Comparison of ENCODE assay signal across 1 cellular context in the genomic region with DNA sequence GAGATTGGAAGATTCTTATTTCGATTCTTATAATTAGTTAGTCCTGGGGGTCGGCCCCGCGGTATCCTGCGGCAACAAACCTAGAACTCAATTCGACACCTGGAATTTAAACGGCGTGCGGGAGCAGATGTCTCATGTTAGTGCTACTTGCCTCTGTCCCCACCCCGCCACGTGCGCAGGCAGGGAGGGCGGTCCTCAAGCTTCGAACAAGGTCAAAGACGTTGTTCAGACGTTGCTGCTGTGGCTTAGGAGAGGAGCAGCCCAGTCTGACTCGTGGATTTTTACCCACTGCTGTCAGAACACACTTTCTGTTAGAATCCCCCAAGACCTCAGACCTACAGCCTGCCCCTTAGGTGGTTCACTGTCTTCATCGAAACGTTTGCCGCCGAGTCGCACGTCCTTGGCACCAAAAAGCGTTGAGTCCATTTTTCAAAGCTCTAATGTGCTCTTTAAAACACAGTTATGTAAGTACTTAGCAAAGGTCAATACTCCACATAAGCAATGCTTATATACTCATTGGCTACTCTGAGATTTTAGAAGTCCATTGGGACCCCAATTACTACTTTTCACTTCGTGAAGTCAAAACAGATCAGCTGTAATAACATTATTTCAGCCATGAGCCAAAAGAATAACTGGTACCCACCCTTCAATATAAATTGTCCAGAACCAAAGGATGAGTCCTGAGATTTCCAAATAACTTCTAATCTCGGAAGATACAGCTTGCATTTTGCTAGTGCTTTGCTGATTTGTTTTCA.
TF ChIP-seq lines count a peak whose summit lies in the region.

No MANE protein-coding gene starts in this region.

TF ChIP-seq in K562, 482 proteins besides CTCF, POLR2A, EP300 and RAD21 (continued from another document and continues in another):
- 0 out of 2 replicates have a peak, but pooled peaks have one; percentile 69 for TF ChIP-seq MIER1 (IDR thresholded peaks at IDR 0.05; ENCODE audit: low read depth)
- TF ChIP-seq, protein P1, sequence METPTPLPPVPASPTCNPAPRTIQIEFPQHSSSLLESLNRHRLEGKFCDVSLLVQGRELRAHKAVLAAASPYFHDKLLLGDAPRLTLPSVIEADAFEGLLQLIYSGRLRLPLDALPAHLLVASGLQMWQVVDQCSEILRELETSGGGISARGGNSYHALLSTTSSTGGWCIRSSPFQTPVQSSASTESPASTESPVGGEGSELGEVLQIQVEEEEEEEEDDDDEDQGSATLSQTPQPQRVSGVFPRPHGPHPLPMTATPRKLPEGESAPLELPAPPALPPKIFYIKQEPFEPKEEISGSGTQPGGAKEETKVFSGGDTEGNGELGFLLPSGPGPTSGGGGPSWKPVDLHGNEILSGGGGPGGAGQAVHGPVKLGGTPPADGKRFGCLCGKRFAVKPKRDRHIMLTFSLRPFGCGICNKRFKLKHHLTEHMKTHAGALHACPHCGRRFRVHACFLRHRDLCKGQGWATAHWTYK (CRISPR knock-in tag; IDR thresholded peaks at IDR 0.05): peak; percentile 87
- peak; percentile 38; the same call in 1 of the 2 replicates for TF ChIP-seq ZNF668 (CRISPR knock-in tag; IDR thresholded peaks at IDR 0.05)
- no peak for TF ChIP-seq ZNF57 (CRISPR knock-in tag; IDR thresholded peaks at IDR 0.05)
- TF ChIP-seq ASH1L (IDR thresholded peaks at IDR 0.05; ENCODE audit: borderline replicate concordance, low read depth, partially characterized antibody): no peak
- TF ChIP-seq, protein P2, sequence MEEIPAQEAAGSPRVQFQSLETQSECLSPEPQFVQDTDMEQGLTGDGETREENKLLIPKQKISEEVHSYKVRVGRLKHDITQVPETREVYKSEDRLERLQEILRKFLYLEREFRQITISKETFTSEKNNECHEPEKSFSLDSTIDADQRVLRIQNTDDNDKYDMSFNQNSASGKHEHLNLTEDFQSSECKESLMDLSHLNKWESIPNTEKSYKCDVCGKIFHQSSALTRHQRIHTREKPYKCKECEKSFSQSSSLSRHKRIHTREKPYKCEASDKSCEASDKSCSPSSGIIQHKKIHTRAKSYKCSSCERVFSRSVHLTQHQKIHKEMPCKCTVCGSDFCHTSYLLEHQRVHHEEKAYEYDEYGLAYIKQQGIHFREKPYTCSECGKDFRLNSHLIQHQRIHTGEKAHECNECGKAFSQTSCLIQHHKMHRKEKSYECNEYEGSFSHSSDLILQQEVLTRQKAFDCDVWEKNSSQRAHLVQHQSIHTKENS (CRISPR knock-in tag; IDR thresholded peaks at IDR 0.05): no peak
- TF ChIP-seq, protein P3, sequence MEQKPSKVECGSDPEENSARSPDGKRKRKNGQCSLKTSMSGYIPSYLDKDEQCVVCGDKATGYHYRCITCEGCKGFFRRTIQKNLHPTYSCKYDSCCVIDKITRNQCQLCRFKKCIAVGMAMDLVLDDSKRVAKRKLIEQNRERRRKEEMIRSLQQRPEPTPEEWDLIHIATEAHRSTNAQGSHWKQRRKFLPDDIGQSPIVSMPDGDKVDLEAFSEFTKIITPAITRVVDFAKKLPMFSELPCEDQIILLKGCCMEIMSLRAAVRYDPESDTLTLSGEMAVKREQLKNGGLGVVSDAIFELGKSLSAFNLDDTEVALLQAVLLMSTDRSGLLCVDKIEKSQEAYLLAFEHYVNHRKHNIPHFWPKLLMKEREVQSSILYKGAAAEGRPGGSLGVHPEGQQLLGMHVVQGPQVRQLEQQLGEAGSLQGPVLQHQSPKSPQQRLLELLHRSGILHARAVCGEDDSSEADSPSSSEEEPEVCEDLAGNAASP (IDR thresholded peaks at IDR 0.05): no peak
- TF ChIP-seq KLF6 (CRISPR knock-in tag; IDR thresholded peaks at IDR 0.05; ENCODE audit: borderline replicate concordance): peak; percentile 50
- TF ChIP-seq THRAP3 (IDR thresholded peaks at IDR 0.05; ENCODE audit: borderline replicate concordance): peak; percentile 97
- peak; percentile 88; the same call in 1 of the 2 replicates for TF ChIP-seq KLF13 (tag; IDR thresholded peaks at IDR 0.05; ENCODE audit: borderline replicate concordance, low read depth)
- TF ChIP-seq PHB2 (IDR thresholded peaks at IDR 0.05; ENCODE audit: low read depth): no peak
- no peak for TF ChIP-seq CCNT2 (IDR thresholded peaks at IDR 0.05; ENCODE audit: borderline replicate concordance, extremely low read depth, insufficient read length, low read depth, low read length)
- TF ChIP-seq, protein P4, sequence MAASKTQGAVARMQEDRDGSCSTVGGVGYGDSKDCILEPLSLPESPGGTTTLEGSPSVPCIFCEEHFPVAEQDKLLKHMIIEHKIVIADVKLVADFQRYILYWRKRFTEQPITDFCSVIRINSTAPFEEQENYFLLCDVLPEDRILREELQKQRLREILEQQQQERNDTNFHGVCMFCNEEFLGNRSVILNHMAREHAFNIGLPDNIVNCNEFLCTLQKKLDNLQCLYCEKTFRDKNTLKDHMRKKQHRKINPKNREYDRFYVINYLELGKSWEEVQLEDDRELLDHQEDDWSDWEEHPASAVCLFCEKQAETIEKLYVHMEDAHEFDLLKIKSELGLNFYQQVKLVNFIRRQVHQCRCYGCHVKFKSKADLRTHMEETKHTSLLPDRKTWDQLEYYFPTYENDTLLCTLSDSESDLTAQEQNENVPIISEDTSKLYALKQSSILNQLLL (CRISPR knock-in tag; IDR thresholded peaks at IDR 0.05; ENCODE audit: borderline replicate concordance): no peak
- TF ChIP-seq, protein P5, sequence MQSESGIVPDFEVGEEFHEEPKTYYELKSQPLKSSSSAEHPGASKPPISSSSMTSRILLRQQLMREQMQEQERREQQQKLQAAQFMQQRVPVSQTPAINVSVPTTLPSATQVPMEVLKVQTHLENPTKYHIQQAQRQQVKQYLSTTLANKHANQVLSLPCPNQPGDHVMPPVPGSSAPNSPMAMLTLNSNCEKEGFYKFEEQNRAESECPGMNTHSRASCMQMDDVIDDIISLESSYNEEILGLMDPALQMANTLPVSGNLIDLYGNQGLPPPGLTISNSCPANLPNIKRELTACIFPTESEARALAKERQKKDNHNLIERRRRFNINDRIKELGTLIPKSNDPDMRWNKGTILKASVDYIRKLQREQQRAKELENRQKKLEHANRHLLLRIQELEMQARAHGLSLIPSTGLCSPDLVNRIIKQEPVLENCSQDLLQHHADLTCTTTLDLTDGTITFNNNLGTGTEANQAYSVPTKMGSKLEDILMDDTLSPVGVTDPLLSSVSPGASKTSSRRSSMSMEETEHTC (IDR thresholded peaks at IDR 0.05): no peak
- TF ChIP-seq MTF1 (CRISPR knock-in tag; IDR thresholded peaks at IDR 0.05; ENCODE audit: borderline replicate concordance): no peak
- TF ChIP-seq, protein P6, sequence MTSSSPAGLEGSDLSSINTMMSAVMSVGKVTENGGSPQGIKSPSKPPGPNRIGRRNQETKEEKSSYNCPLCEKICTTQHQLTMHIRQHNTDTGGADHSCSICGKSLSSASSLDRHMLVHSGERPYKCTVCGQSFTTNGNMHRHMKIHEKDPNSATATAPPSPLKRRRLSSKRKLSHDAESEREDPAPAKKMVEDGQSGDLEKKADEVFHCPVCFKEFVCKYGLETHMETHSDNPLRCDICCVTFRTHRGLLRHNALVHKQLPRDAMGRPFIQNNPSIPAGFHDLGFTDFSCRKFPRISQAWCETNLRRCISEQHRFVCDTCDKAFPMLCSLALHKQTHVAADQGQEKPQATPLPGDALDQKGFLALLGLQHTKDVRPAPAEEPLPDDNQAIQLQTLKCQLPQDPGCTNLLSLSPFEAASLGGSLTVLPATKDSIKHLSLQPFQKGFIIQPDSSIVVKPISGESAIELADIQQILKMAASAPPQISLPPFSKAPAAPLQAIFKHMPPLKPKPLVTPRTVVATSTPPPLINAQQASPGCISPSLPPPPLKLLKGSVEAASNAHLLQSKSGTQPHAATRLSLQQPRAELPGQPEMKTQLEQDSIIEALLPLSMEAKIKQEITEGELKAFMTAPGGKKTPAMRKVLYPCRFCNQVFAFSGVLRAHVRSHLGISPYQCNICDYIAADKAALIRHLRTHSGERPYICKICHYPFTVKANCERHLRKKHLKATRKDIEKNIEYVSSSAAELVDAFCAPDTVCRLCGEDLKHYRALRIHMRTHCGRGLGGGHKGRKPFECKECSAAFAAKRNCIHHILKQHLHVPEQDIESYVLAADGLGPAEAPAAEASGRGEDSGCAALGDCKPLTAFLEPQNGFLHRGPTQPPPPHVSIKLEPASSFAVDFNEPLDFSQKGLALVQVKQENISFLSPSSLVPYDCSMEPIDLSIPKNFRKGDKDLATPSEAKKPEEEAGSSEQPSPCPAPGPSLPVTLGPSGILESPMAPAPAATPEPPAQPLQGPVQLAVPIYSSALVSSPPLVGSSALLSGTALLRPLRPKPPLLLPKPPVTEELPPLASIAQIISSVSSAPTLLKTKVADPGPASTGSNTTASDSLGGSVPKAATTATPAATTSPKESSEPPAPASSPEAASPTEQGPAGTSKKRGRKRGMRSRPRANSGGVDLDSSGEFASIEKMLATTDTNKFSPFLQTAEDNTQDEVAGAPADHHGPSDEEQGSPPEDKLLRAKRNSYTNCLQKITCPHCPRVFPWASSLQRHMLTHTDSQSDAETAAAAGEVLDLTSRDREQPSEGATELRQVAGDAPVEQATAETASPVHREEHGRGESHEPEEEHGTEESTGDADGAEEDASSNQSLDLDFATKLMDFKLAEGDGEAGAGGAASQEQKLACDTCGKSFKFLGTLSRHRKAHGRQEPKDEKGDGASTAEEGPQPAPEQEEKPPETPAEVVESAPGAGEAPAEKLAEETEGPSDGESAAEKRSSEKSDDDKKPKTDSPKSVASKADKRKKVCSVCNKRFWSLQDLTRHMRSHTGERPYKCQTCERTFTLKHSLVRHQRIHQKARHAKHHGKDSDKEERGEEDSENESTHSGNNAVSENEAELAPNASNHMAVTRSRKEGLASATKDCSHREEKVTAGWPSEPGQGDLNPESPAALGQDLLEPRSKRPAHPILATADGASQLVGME (CRISPR knock-in tag; IDR thresholded peaks at IDR 0.05): no peak
- TF ChIP-seq SIN3B (IDR thresholded peaks at IDR 0.05; ENCODE audit: low read depth): 0 out of 2 replicates have a peak, but pooled peaks have one; percentile 20
- TF ChIP-seq, protein P7, sequence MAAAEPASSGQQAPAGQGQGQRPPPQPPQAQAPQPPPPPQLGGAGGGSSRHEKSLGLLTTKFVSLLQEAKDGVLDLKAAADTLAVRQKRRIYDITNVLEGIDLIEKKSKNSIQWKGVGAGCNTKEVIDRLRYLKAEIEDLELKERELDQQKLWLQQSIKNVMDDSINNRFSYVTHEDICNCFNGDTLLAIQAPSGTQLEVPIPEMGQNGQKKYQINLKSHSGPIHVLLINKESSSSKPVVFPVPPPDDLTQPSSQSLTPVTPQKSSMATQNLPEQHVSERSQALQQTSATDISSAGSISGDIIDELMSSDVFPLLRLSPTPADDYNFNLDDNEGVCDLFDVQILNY (CRISPR knock-in tag; IDR thresholded peaks at IDR 0.05): peak; percentile 98; the same call in 1 of the 2 replicates
- peak; percentile 64; the same call in 1 of the 2 replicates for TF ChIP-seq PTRF (tag; IDR thresholded peaks at IDR 0.05)
- TF ChIP-seq ZNF79 (CRISPR knock-in tag; IDR thresholded peaks at IDR 0.05; ENCODE audit: low read depth): no peak
- TF ChIP-seq CAMTA2 (CRISPR knock-in tag; conservative IDR thresholded peaks at IDR 0.05): no peak
- TF ChIP-seq TCF3 (CRISPR knock-in tag; IDR thresholded peaks at IDR 0.05): peak; percentile 48; the same call in 1 of the 2 replicates
- TF ChIP-seq SRF (CRISPR knock-in tag; IDR thresholded peaks at IDR 0.05): no peak
- no peak for TF ChIP-seq SAFB (IDR thresholded peaks at IDR 0.05; ENCODE audit: borderline replicate concordance, low read depth, low read length)
- no peak for TF ChIP-seq SIX5 (IDR thresholded peaks at IDR 0.05; ENCODE audit: borderline replicate concordance in 1 of 2, insufficient read depth in 1 of 2, low read depth in 1 of 2, low read length in 2 of 2)
- TF ChIP-seq HMG20B (CRISPR knock-in tag; IDR thresholded peaks at IDR 0.05): no peak
- peak; percentile 53; the same call in 1 of the 2 replicates for TF ChIP-seq PML (IDR thresholded peaks at IDR 0.05; ENCODE audit: low read length)
- TF ChIP-seq, protein P8, sequence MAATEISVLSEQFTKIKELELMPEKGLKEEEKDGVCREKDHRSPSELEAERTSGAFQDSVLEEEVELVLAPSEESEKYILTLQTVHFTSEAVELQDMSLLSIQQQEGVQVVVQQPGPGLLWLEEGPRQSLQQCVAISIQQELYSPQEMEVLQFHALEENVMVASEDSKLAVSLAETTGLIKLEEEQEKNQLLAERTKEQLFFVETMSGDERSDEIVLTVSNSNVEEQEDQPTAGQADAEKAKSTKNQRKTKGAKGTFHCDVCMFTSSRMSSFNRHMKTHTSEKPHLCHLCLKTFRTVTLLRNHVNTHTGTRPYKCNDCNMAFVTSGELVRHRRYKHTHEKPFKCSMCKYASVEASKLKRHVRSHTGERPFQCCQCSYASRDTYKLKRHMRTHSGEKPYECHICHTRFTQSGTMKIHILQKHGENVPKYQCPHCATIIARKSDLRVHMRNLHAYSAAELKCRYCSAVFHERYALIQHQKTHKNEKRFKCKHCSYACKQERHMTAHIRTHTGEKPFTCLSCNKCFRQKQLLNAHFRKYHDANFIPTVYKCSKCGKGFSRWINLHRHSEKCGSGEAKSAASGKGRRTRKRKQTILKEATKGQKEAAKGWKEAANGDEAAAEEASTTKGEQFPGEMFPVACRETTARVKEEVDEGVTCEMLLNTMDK (IDR thresholded peaks at IDR 0.05; ENCODE audit: borderline replicate concordance, insufficient read depth, low read depth, low read length, poor library complexity, severe bottlenecking): no peak
- TF ChIP-seq ZNF766 (CRISPR knock-in tag; conservative IDR thresholded peaks at IDR 0.05): peak; percentile 47
- no peak; the same call in 1 of the 2 replicates for TF ChIP-seq STAT5A (IDR thresholded peaks at IDR 0.05; ENCODE audit: borderline replicate concordance, low read length)
- peak in 1 of 2 experiments; percentile 93; a peak in 2 of 4 replicates for TF ChIP-seq FOXA3 (CRISPR knock-in tag; conservative IDR thresholded peaks at IDR 0.05 in 1 of 2, IDR thresholded peaks at IDR 0.05 in 1 of 2)
- peak; percentile 64 for TF ChIP-seq NEUROD1 (IDR thresholded peaks at IDR 0.05; ENCODE audit: borderline replicate concordance, low read depth, low read length, partially characterized antibody)
- TF ChIP-seq, protein P9, sequence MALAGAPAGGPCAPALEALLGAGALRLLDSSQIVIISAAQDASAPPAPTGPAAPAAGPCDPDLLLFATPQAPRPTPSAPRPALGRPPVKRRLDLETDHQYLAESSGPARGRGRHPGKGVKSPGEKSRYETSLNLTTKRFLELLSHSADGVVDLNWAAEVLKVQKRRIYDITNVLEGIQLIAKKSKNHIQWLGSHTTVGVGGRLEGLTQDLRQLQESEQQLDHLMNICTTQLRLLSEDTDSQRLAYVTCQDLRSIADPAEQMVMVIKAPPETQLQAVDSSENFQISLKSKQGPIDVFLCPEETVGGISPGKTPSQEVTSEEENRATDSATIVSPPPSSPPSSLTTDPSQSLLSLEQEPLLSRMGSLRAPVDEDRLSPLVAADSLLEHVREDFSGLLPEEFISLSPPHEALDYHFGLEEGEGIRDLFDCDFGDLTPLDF (CRISPR knock-in tag; IDR thresholded peaks at IDR 0.05): peak; percentile 90; the same call in 1 of the 2 replicates
- peak; percentile 94 for TF ChIP-seq DMBX1 (CRISPR knock-in tag; IDR thresholded peaks at IDR 0.05; ENCODE audit: borderline replicate concordance)
- no peak for TF ChIP-seq ZFX (CRISPR knock-in tag; IDR thresholded peaks at IDR 0.05)
- no peak for TF ChIP-seq CHD2 (IDR thresholded peaks at IDR 0.05; ENCODE audit: low read depth, low read length)
- TF ChIP-seq PHF21A (IDR thresholded peaks at IDR 0.05; ENCODE audit: borderline replicate concordance, low read depth): no peak; the same call in 1 of the 2 replicates
- no peak for TF ChIP-seq BCOR (IDR thresholded peaks at IDR 0.05)
